In the genomic region with DNA sequence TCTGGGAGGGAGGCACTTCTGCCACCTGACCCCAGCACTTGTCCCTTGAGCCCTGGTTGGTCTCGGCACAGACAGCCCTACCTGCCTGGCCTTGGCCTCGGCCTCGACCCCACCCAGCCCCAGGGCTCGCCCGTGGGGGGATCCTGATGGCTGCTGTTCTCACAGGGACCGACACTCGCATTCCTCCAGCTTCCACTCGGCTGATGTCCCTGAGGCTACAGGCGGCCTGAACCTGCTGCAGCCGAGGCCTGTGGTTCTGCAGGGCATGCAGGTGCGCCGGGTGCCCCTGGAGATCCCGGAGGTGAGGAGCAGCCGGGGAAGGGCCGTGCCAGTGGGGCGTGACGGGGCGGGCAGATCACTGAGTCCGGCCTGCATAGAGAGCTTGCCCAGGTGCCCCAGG, we compare ENCODE assay signal across 23 cellular contexts. TPM values are rescaled to one million over a fixed set of nuclear protein-coding genes. Genes with fewer than 3 reads are reported as not detected.
"Had no signal": no experiment of that assay in that cellular context is flagged by ENCODE, and none has a peak within 500 bp of the region (broad histone marks: within the 10 kb centered on the region; RNA-seq: fewer than 3 reads in every experiment).

No MANE protein-coding gene starts in this region.

- ATAC-seq: natural killer cell; sciatic nerve; stimulated activated effector memory CD8-positive, alpha-beta T cell treated with anti-CD3 and anti-CD28 coated beads, Interleukin-12 subunit alpha, Interleukin-12 subunit beta, amount 100 ng/mL, for 72 hours had no signal

- H3K27me3 Mint-ChIP-seq: progenitor cell of endocrine pancreas had no signal

- H3K27ac ChIP-seq: dorsolateral prefrontal cortex, parathyroid adenoma, stomach, thyroid gland had no signal

- DNase-seq: dorsolateral prefrontal cortex; effector CD4-positive, alpha-beta T cell; hypothalamus; immature natural killer cell; islet precursor cell; kidney glomerular epithelial cell; natural killer cell; stimulated activated CD4-positive, alpha-beta T cell treated with anti-CD3 and anti-CD28 coated beads, Interleukin-2, amount 100 ng/mL, for 24 hours; stimulated activated CD4-positive, alpha-beta T cell treated with anti-CD3 and anti-CD28 coated beads, Interleukin-4, amount 100 ng/mL, for 24 hours; stimulated activated naive CD4-positive, alpha-beta T cell treated with Interleukin-2 at 50 U/mL for 16 hours; stomach; thyroid gland; trophoblast cell had no signal

- H3K4me3 Mint-ChIP-seq: natural killer cell; stimulated activated effector memory CD8-positive, alpha-beta T cell treated with anti-CD3 and anti-CD28 coated beads, Interleukin-12 subunit alpha, Interleukin-12 subunit beta, amount 100 ng/mL, for 72 hours had no signal

- H3K9ac ChIP-seq: parathyroid adenoma had no signal

- H3K36me3 Mint-ChIP-seq: natural killer cell had no signal

- H3K4me2 ChIP-seq: smooth muscle cell had no signal

- H2AFZ ChIP-seq: parathyroid adenoma had no signal

- H3K9me3 ChIP-seq: stomach, thyroid gland had no signal

- H3K27me3 ChIP-seq: dorsolateral prefrontal cortex, stomach, thyroid gland had no signal

- H3K9me3 Mint-ChIP-seq: immature natural killer cell; natural killer cell; stimulated activated effector memory CD8-positive, alpha-beta T cell treated with anti-CD3 and anti-CD28 coated beads, Interleukin-12 subunit alpha, Interleukin-12 subunit beta, amount 100 ng/mL, for 72 hours had no signal

- FAIRE-seq: colon, frontal cortex had no signal

- H3K27ac Mint-ChIP-seq: immature natural killer cell, progenitor cell of endocrine pancreas had no signal

- H3K4me3 ChIP-seq: dorsolateral prefrontal cortex, smooth muscle cell, stomach, thyroid gland had no signal

RNA-seq across cellular contexts. Expression of a gene that starts 25.1 kb away (rescaled TPM):
- total RNA-seq: fibroblast of villous mesenchyme, frontal cortex, osteoblast, smooth muscle cell, temporal lobe had no signal
- polyA plus RNA-seq: immature natural killer cell, smooth muscle cell had no signal
